ENCODE assay signal across 1 cellular context in the genomic region with DNA sequence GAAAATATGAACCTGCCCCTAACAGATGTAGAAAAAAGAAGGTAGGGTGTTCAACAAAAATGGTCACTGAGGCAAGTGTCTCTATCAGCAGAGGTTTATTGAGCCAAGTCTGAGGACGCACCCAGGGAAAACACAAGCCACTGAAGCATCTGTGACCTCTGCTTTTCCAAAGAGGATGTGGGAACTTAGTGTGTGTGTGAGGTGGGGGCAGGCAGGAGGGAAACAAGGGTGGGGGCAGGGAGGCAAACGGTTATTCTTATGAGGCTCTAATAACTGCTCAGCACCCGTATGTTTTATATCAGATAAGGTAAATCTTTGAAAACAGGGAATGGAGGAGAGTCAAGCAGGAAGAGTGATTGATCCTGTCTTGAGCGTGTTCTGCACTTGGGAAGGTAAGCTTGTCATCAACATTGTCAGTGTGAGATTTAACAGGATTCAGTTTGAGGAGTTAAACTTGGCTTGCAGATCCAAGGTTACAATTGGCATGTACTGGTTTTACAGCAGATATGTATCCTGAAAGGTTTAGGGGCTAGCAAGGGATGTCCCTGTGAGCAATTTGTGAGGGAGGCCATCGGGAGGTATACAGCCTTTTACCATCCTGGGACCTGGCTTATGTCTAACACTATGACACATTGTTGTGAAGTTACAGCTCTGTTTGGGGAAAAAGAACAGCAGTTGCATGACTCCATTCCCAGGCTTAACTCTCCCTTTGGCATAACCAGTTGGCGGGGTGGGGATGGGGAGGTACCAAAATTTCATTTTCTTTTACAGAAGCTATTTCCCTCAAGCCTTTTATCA.
TF ChIP-seq lines count a peak whose summit lies in the region.

No MANE protein-coding gene starts in this region.

TF ChIP-seq in endothelial cell of umbilical vein, 7 proteins besides CTCF, POLR2A, EP300 and RAD21:
- no peak for TF ChIP-seq JUN (IDR thresholded peaks at IDR 0.05; ENCODE audit: borderline replicate concordance, insufficient read depth, insufficient read length, low read depth)
- no peak for TF ChIP-seq POLR2AphosphoS5 (IDR thresholded peaks at IDR 0.05; ENCODE audit: insufficient read depth, low read depth, low read length)
